ENCODE assay signal across 12 cellular contexts in genomic region chr2:232689152-232689910, GRCh38. TPM values are rescaled to one million over a fixed set of nuclear protein-coding genes. Genes with fewer than 3 reads are reported as not detected.
DNase-seq lines count a peak whose midpoint lies in the region; ATAC-seq, FAIRE-seq and TF ChIP-seq lines count a peak whose summit lies in the region.
"Had no signal": no experiment of that assay in that cellular context is flagged by ENCODE, and none has a peak within 500 bp of the region (broad histone marks: within the 10 kb centered on the region; RNA-seq: fewer than 3 reads in every experiment).

No MANE protein-coding gene starts in this region.

- peak overlapping the region; percentile 33 for H2AFZ ChIP-seq in IMR-90 (replicated peaks; ENCODE audit: low read length, poor library complexity)
- peak overlapping the region; percentile 57 for H2AFZ ChIP-seq in astrocyte (ENCODE audit: low read depth, low read length)

- H3K4me1 ChIP-seq in IMR-90 (ENCODE audit: control insufficient read depth, insufficient read depth, low read length) (no peaks in the 10 kb centered on the region), astrocyte (ENCODE audit: insufficient read depth, low read length) (no peaks in the 10 kb centered on the region)

- dilution Hi-C loops in IMR-90 (cut with HindIII; ENCODE audit: low sequenced_read_pairs, unreplicated experiment) = no loop called here

- no peak overlapping the region for H4K5ac ChIP-seq in IMR-90 (ENCODE audit: low read depth, low read length)

- DNase-seq in A172 (ENCODE audit: low spot score) = peak; percentile 31
- DNase-seq in IMR-90 = peak; percentile 40
- DNase-seq in astrocyte (ENCODE audit: low read depth) = peak; percentile 25
- peak; percentile 13 for DNase-seq in kidney glomerular epithelial cell (lab: John Stamatoyannopoulos, UW)
- DNase-seq in GM19238 (ENCODE audit: insufficient read length, low spot score) = no peak
- DNase-seq in T1000 (lab: John Stamatoyannopoulos, UW) = no peak
- DNase-seq in GM12891 (ENCODE audit: insufficient read length, low spot score) = no peak
- no peak for DNase-seq in NOMO-1 treated with DMSO at 0.1 percent for 48 hours (lab: John Stamatoyannopoulos, UW; ENCODE audit: unreplicated experiment)
- DNase-seq: cortex of kidney; NCI-H2227 treated with DMSO at 0.1 percent for 48 hours; stimulated activated CD4-positive, alpha-beta T cell treated with anti-CD3 and anti-CD28 coated beads, Interleukin-4, amount 100 ng/mL, for 24 hours had no signal

- peaks cover 6% of the 10 kb centered on the region for H3K27me3 ChIP-seq in IMR-90 (ENCODE audit: control insufficient read depth, insufficient read depth, low read length)
- H3K27me3 ChIP-seq in astrocyte (ENCODE audit: insufficient read depth, low read length) = peaks cover 2% of the 10 kb centered on the region
- H3K27me3 ChIP-seq: BLaER1 treated with 17β-estradiol and CSF1 and Interleukin-3, amounts not matched to agents 10 nM and 100 nM had no signal

- no peaks in the 10 kb centered on the region for H3K4me1 Mint-ChIP-seq in astrocyte (ENCODE audit: low read depth, unreplicated experiment)

- no peak overlapping the region for H2BK15ac ChIP-seq in IMR-90 (ENCODE audit: low read depth, low read length)

- H3K27ac ChIP-seq in IMR-90 (ENCODE audit: insufficient read depth, low read length) = no peak overlapping the region
- no peak overlapping the region for H3K27ac ChIP-seq in astrocyte (ENCODE audit: low read depth, low read length)
- H3K27ac ChIP-seq: BLaER1 treated with 17β-estradiol and CSF1 and Interleukin-3, amounts not matched to agents 10 nM and 100 nM had no signal

- no peak overlapping the region for H4K8ac ChIP-seq in IMR-90 (ENCODE audit: low read depth in 2 of 2, low read length in 2 of 2)

- ATAC-seq in IMR-90 (ENCODE audit: low read depth) = peak; percentile 57

- FAIRE-seq in astrocyte (lab: Jason Lieb, UNC) (no peak), GM12891 (lab: Jason Lieb, UNC) (no peak)

- no peak overlapping the region for H3K23ac ChIP-seq in IMR-90 (ENCODE audit: low read depth, low read length)

- H3K4me3 ChIP-seq in IMR-90 (ENCODE audit: insufficient read depth, low read depth, low read length) (no peak overlapping the region), astrocyte (ENCODE audit: insufficient read depth, low read depth, low read length) (no peak overlapping the region)
- H3K4me3 ChIP-seq: BLaER1 treated with 17β-estradiol and CSF1 and Interleukin-3, amounts not matched to agents 10 nM and 100 nM had no signal

- H3K36me3 ChIP-seq in IMR-90 (ENCODE audit: control insufficient read depth, insufficient read depth, low read length) = no peaks in the 10 kb centered on the region
- no peaks in the 10 kb centered on the region for H3K36me3 ChIP-seq in astrocyte (ENCODE audit: insufficient read depth, low read length)
- H3K36me3 ChIP-seq: BLaER1 treated with 17β-estradiol and CSF1 and Interleukin-3, amounts not matched to agents 10 nM and 100 nM had no signal

- no peak for TF ChIP-seq CTCF in IMR-90 (conservative IDR thresholded peaks at IDR 0.05; ENCODE audit: low read depth, low read length)
- TF ChIP-seq CTCF in astrocyte (IDR thresholded peaks at IDR 0.05; ENCODE audit: insufficient read depth, low read depth, low read length) = no peak

- H3K56ac ChIP-seq in IMR-90 (ENCODE audit: extremely low read depth, insufficient read depth, low read length) = no peak overlapping the region

- no TSS peak for BruUV-seq in IMR-90 (replicated peaks; lab: Mats Ljungman, UMichigan)

- H4K20me1 ChIP-seq in IMR-90 (ENCODE audit: insufficient read depth, low read length) (no peaks in the 10 kb centered on the region), astrocyte (ENCODE audit: insufficient read depth, low read length) (no peaks in the 10 kb centered on the region)
- H4K20me1 ChIP-seq: BLaER1 treated with 17β-estradiol and CSF1 and Interleukin-3, amounts not matched to agents 10 nM and 100 nM had no signal

- no peaks in the 10 kb centered on the region for H3K79me2 ChIP-seq in astrocyte (ENCODE audit: insufficient read depth, low read length)

- no peaks in the 10 kb centered on the region for H3K36me3 Mint-ChIP-seq in astrocyte (ENCODE audit: low read depth, unreplicated experiment)

- H3K4me2 ChIP-seq in IMR-90 (ENCODE audit: low read depth, low read length) = no peak overlapping the region
- no peak overlapping the region for H3K4me2 ChIP-seq in astrocyte (ENCODE audit: low read length)

- TF ChIP-seq POLR2A in IMR-90 (IDR thresholded peaks at IDR 0.05; ENCODE audit: low read depth, low read length) (no peak), GM12891 (IDR thresholded peaks at IDR 0.05; ENCODE audit: low read depth, low read length) (no peak)

- no peak overlapping the region for H2BK5ac ChIP-seq in IMR-90 (ENCODE audit: low read depth, low read length, poor library complexity, severe bottlenecking)

- TF ChIP-seq RAD21 in IMR-90 (IDR thresholded peaks at IDR 0.05; ENCODE audit: low read length) = no peak

- H3K79me1 ChIP-seq in IMR-90 (ENCODE audit: low read depth in 1 of 2, low read length in 2 of 2) = no peaks in the 10 kb centered on the region

- no peak overlapping the region for H4K91ac ChIP-seq in IMR-90 (ENCODE audit: insufficient read depth, low read depth, low read length)

- H3K9me1 ChIP-seq in IMR-90 (ENCODE audit: insufficient read depth, low read length) = no peaks in the 10 kb centered on the region

- H3K4me3 Mint-ChIP-seq in astrocyte (ENCODE audit: unreplicated experiment) = no peak overlapping the region

- CTCF ChIA-PET in IMR-90 (lab: Yijun Ruan, JAX) = no interaction called here

- in situ Hi-C loops in IMR-90 (cut with MboI; ENCODE audit: low sequenced_read_pairs) = no loop called here

- H3K27me3 Mint-ChIP-seq in astrocyte (ENCODE audit: low read depth, unreplicated experiment) = peaks cover 6% of the 10 kb centered on the region

- no peak overlapping the region for H3K4ac ChIP-seq in IMR-90 (ENCODE audit: low read depth, low read length)

- POLR2A ChIA-PET in IMR-90 (lab: Charles Lee; ENCODE audit: unreplicated experiment) = no interaction called here

- intact Hi-C loops in IMR-90 (cut with micrococcal nuclease) = no loop called here

- H3K9ac ChIP-seq in IMR-90 (ENCODE audit: low read depth, low read length) (no peak overlapping the region), astrocyte (ENCODE audit: low read length) (no peak overlapping the region)
- H3K9ac ChIP-seq: BLaER1 treated with 17β-estradiol and CSF1 and Interleukin-3, amounts not matched to agents 10 nM and 100 nM had no signal

- no peaks in the 10 kb centered on the region for H3K9me3 Mint-ChIP-seq in astrocyte (ENCODE audit: unreplicated experiment)

- H3K18ac ChIP-seq in IMR-90 (ENCODE audit: low read depth, low read length) = no peak overlapping the region

- H3K14ac ChIP-seq in IMR-90 (replicated peaks; ENCODE audit: low read depth, low read length) = no peak overlapping the region

- H3K9me3 ChIP-seq in IMR-90 (ENCODE audit: control insufficient read depth, insufficient read depth, low read length) (no peaks in the 10 kb centered on the region), astrocyte (ENCODE audit: insufficient read depth, low read depth, low read length) (no peaks in the 10 kb centered on the region)

- no peak overlapping the region for H2AK9ac ChIP-seq in IMR-90 (replicated peaks; ENCODE audit: low read depth, low read length, poor library complexity)

- no peak overlapping the region for H2BK120ac ChIP-seq in IMR-90 (ENCODE audit: low read depth, low read length)

- H3K27ac Mint-ChIP-seq in astrocyte (ENCODE audit: unreplicated experiment) = no peak overlapping the region

- H2BK20ac ChIP-seq in IMR-90 (ENCODE audit: low read depth, low read length) = no peak overlapping the region

- WGBS in IMR-90 (ENCODE audit: extremely low coverage in 2 of 2, insufficient read length in 1 of 2), 2 experiments = no CpG with 5 or more reads among the region's 3 CpGs

- H2AK5ac ChIP-seq in IMR-90 (ENCODE audit: low read depth, low read length) = no peak overlapping the region

TF ChIP-seq in IMR-90, 13 proteins besides CTCF, POLR2A, EP300 and RAD21:
- TF ChIP-seq MAFK (IDR thresholded peaks at IDR 0.05; ENCODE audit: low read depth, low read length) (no peak), CEBPB (IDR thresholded peaks at IDR 0.05; ENCODE audit: low read depth, low read length) (no peak)

TF ChIP-seq in GM12891, 5 proteins besides CTCF, POLR2A, EP300 and RAD21:
- TF ChIP-seq SPI1 (IDR thresholded peaks at IDR 0.05; ENCODE audit: low read depth, low read length) = no peak
- no peak for TF ChIP-seq POLR2AphosphoS5 (IDR thresholded peaks at IDR 0.05; ENCODE audit: low read depth, low read length)
- no peak for TF ChIP-seq PAX5 (IDR thresholded peaks at IDR 0.05; ENCODE audit: insufficient read depth, low read length, severe bottlenecking)
- TF ChIP-seq TAF1 (IDR thresholded peaks at IDR 0.05; ENCODE audit: low read depth, low read length) = no peak
- no peak for TF ChIP-seq POU2F2 (IDR thresholded peaks at IDR 0.05; ENCODE audit: low read depth, low read length)
TF ChIP-seq in GM12891: peak in this region for 0.

RNA-seq across cellular contexts. Expression of gene GIGYF2, which starts 7.8 kb away (rescaled TPM):
- 45.0 and 58.0 TPM in 2 replicates for total RNA-seq in A172 (2014; rRNA removed; shearing (Covaris generic))
- 52.5 and 66.0 TPM in 2 replicates for total RNA-seq in IMR-90 (2012; rRNA removed)
- polyA plus RNA-seq in IMR-90 (2012; rRNA removed) = 14.7 and 18.3 TPM in 2 replicates
- 5.4 and 6.7 TPM in 2 replicates for polyA plus RNA-seq in IMR-90 (2012; cell fraction: cytosol; rRNA removed)
- polyA plus RNA-seq in IMR-90 (2012; cell fraction: nucleus; rRNA removed; ENCODE audit: low replicate concordance) = 6.6 and 21.4 TPM in 2 replicates
- 40.9 and 47.1 TPM in 2 replicates for total RNA-seq in astrocyte
- polyA plus RNA-seq in GM12891 (2012; ENCODE audit: low read depth, missing spikeins) = 25.3 TPM

RNA-seq across cellular contexts. Expression of gene EFHD1, which starts 55.9 kb away (rescaled TPM):
- 0.24 and 1.1 TPM in 2 replicates for total RNA-seq in A172 (2014; rRNA removed; shearing (Covaris generic))
- total RNA-seq in IMR-90 (2012; rRNA removed) (not detected in 2 replicates), astrocyte (15.7 and 18.8 TPM in 2 replicates)
- polyA plus RNA-seq in IMR-90 (2012; rRNA removed) = 0.27 and 0.36 TPM in 2 replicates
- polyA plus RNA-seq in IMR-90 (2012; cell fraction: cytosol; rRNA removed) = 0.11 and 0.16 TPM in 2 replicates
- polyA plus RNA-seq in IMR-90 (2012; cell fraction: nucleus; rRNA removed; ENCODE audit: low replicate concordance) = 0.03 and 0.05 TPM in 2 replicates
- polyA plus RNA-seq in GM12891 (2012; ENCODE audit: low read depth, missing spikeins) = not detected

Comparison
In these comparisons a context has a peak if more than half of its experiments do, and no peak if none do; other contexts are left out.
1. DNase-seq: peak in A172 (single experiment), IMR-90 (single experiment), astrocyte (single experiment) and kidney glomerular epithelial cell (single experiment); none in GM19238 (single experiment), T1000 (single experiment), GM12891 (single experiment) and NOMO-1 treated with DMSO at 0.1 percent for 48 hours (single experiment).